ENCODE assay signal across 9 cellular contexts in the genomic region with DNA sequence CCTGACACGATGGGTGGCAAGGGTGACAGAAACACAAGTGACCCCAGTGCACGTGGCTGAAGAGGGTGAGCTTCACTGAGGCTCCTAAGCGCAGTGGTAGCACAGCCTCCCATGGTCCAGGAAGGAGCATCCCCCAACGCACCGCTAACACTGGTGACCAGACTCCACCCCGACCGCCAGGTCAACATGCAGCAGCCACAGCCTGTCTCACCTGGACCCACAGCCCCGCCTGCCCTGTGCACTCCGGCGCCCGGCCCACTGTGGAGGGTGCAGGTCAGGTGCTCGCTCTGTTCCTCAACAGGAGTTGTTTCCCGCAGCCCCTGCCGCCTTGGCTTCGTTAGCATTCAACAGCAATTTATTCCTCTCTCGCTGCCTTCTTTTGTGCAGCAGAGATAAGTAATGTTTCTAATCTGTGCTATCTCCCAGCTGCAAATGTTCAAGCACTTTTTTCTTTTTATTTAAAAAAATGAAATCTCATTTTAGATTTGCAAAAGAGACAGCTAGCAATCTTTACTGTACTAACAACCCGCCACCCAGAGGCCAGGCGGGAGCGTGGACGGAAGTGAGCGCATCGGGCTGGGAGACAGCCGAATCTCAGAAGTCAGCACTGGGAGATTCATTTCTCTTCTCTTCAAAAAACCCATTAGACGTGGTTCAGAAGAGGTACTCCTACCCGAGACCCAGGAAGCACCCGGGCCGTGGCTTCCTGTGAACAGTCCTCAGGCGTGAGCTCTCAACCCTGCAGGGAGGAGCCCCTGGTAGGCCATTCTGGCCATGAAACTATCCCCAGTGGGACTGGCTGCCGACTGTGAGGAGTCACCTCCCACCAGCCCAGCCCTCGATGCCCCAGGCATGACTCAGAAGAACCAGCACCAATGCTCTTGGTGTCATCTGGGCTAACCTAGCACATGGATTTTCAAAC.
A peak's percentile ranks its signal among the peaks of the same experiment; 100 is the strongest.
DNase-seq lines count a peak whose midpoint lies in the region; ATAC-seq, FAIRE-seq and TF ChIP-seq lines count a peak whose summit lies in the region.
"Had no signal": no experiment of that assay in that cellular context is flagged by ENCODE, and none has a peak within 500 bp of the region (broad histone marks: within the 10 kb centered on the region; RNA-seq: fewer than 3 reads in every experiment).

No MANE protein-coding gene starts in this region.

- DNase-seq in T-helper 2 cell treated with Interferon-gamma antibody and Interleukin-4, amounts not matched to agents 5 μg/mL and 100 μg/mL, for 36 hours (ENCODE audit: low spot score) = no peak
- DNase-seq in T-helper 2 cell = no peak
- no peak for DNase-seq in RWPE1 (ENCODE audit: low spot score)
- DNase-seq in astrocyte (ENCODE audit: low read depth) = no peak
- no peak for DNase-seq in chondrocyte (ENCODE audit: low spot score)
- DNase-seq in GM19240 (ENCODE audit: insufficient read length, low spot score) = no peak
- DNase-seq in G401 (ENCODE audit: low spot score) = no peak

- no peak overlapping the region for H3K9ac ChIP-seq in astrocyte (ENCODE audit: low read length)

- no peaks in the 10 kb centered on the region for H3K27me3 Mint-ChIP-seq in T-helper 2 cell treated with Interferon-gamma antibody and Interleukin-4, amounts not matched to agents 5 μg/mL and 100 μg/mL, for 36 hours (ENCODE audit: low read depth)
- H3K27me3 Mint-ChIP-seq in astrocyte (ENCODE audit: low read depth, unreplicated experiment) (no peaks in the 10 kb centered on the region), chondrocyte (ENCODE audit: low read depth) (no peaks in the 10 kb centered on the region)
- no peaks in the 10 kb centered on the region for H3K27me3 Mint-ChIP-seq in stimulated activated memory B cell treated with anti-CD40 and anti-IgM and Interleukin-4, amounts not matched to agents 10 μg/mL and 1 μg/mL and 100 μg/mL, for 72 hours

- H3K4me3 Mint-ChIP-seq in T-helper 2 cell treated with Interferon-gamma antibody and Interleukin-4, amounts not matched to agents 5 μg/mL and 100 μg/mL, for 36 hours = no peak overlapping the region
- no peak overlapping the region for H3K4me3 Mint-ChIP-seq in astrocyte (ENCODE audit: unreplicated experiment)
- peak overlapping the region; percentile 52 for H3K4me3 Mint-ChIP-seq in stimulated activated memory B cell treated with anti-CD40 and anti-IgM and Interleukin-4, amounts not matched to agents 10 μg/mL and 1 μg/mL and 100 μg/mL, for 72 hours
- no peak overlapping the region for H3K4me3 Mint-ChIP-seq in chondrocyte (ENCODE audit: unreplicated experiment)

- H3K9me3 ChIP-seq in astrocyte (ENCODE audit: insufficient read depth, low read depth, low read length) = no peaks in the 10 kb centered on the region
- H3K9me3 ChIP-seq: A549 had no signal

- no peaks in the 10 kb centered on the region for H3K36me3 ChIP-seq in astrocyte (ENCODE audit: insufficient read depth, low read length)

- H2AFZ ChIP-seq in astrocyte (ENCODE audit: low read depth, low read length) = no peak overlapping the region

- H3K27ac ChIP-seq in RWPE1 (0 out of 2 replicates have a peak overlapping the region, but pooled peaks have one; percentile 4), astrocyte (ENCODE audit: low read depth, low read length) (no peak overlapping the region)
- H3K27ac ChIP-seq: A549 had no signal

- H4K20me1 ChIP-seq in astrocyte (ENCODE audit: insufficient read depth, low read length) = peaks cover 30% of the 10 kb centered on the region

- peaks cover 14% of the 10 kb centered on the region for H3K79me2 ChIP-seq in astrocyte (ENCODE audit: insufficient read depth, low read length)

- H3K27me3 ChIP-seq in astrocyte (ENCODE audit: insufficient read depth, low read length) = no peaks in the 10 kb centered on the region

- in situ Hi-C loops in G401 (cut with HindIII; ENCODE audit: low sequenced_read_pairs) = no loop called here

- H3K4me1 ChIP-seq in astrocyte (ENCODE audit: insufficient read depth, low read length) = peaks cover 16% of the 10 kb centered on the region

- no peak for FAIRE-seq in astrocyte (lab: Jason Lieb, UNC)
- FAIRE-seq: A549 had no signal

- H3K4me2 ChIP-seq in astrocyte (ENCODE audit: low read length) = peak overlapping the region; percentile 22
- H3K4me2 ChIP-seq: A549 had no signal

- ATAC-seq in stimulated activated memory B cell treated with anti-CD40 and anti-IgM and Interleukin-4, amounts not matched to agents 10 μg/mL and 1 μg/mL and 100 μg/mL, for 72 hours = peak; percentile 87
- ATAC-seq: A549 had no signal

- CTCF ChIA-PET in RWPE1 (lab: Yijun Ruan, JAX) = interaction anchor here (0.6 to 0.7 kb wide), 2 partner anchors 104 to 312 kb away, joined by 3 read pairs; no protein-coding TSS in a partner anchor

- TF ChIP-seq CTCF in RWPE1 (conservative IDR thresholded peaks at IDR 0.05; ENCODE audit: low read depth) (no peak), astrocyte (IDR thresholded peaks at IDR 0.05; ENCODE audit: insufficient read depth, low read depth, low read length) (no peak), chondrocyte (IDR thresholded peaks at IDR 0.05) (no peak)

- H3K9me3 Mint-ChIP-seq in T-helper 2 cell treated with Interferon-gamma antibody and Interleukin-4, amounts not matched to agents 5 μg/mL and 100 μg/mL, for 36 hours = no peaks in the 10 kb centered on the region
- no peaks in the 10 kb centered on the region for H3K9me3 Mint-ChIP-seq in astrocyte (ENCODE audit: unreplicated experiment)
- H3K9me3 Mint-ChIP-seq in stimulated activated memory B cell treated with anti-CD40 and anti-IgM and Interleukin-4, amounts not matched to agents 10 μg/mL and 1 μg/mL and 100 μg/mL, for 72 hours = peaks cover 7% of the 10 kb centered on the region
- H3K9me3 Mint-ChIP-seq in chondrocyte (ENCODE audit: low read depth) = no peaks in the 10 kb centered on the region

- no peak overlapping the region for H3K4me3 ChIP-seq in astrocyte (ENCODE audit: insufficient read depth, low read depth, low read length)
- H3K4me3 ChIP-seq: A549 had no signal

- H3K27ac Mint-ChIP-seq in T-helper 2 cell treated with Interferon-gamma antibody and Interleukin-4, amounts not matched to agents 5 μg/mL and 100 μg/mL, for 36 hours = peak overlapping the region; percentile 22
- H3K27ac Mint-ChIP-seq in astrocyte (ENCODE audit: unreplicated experiment) = no peak overlapping the region
- peak overlapping the region; percentile 92 for H3K27ac Mint-ChIP-seq in stimulated activated memory B cell treated with anti-CD40 and anti-IgM and Interleukin-4, amounts not matched to agents 10 μg/mL and 1 μg/mL and 100 μg/mL, for 72 hours
- H3K27ac Mint-ChIP-seq in chondrocyte (ENCODE audit: unreplicated experiment) = no peak overlapping the region

- H3K4me1 Mint-ChIP-seq in T-helper 2 cell treated with Interferon-gamma antibody and Interleukin-4, amounts not matched to agents 5 μg/mL and 100 μg/mL, for 36 hours (ENCODE audit: low read depth) = peaks cover 21% of the 10 kb centered on the region
- peaks cover 15% of the 10 kb centered on the region for H3K4me1 Mint-ChIP-seq in astrocyte (ENCODE audit: low read depth, unreplicated experiment)
- peaks cover 58% of the 10 kb centered on the region for H3K4me1 Mint-ChIP-seq in stimulated activated memory B cell treated with anti-CD40 and anti-IgM and Interleukin-4, amounts not matched to agents 10 μg/mL and 1 μg/mL and 100 μg/mL, for 72 hours
- H3K4me1 Mint-ChIP-seq in chondrocyte (ENCODE audit: low read depth) = peaks cover 17% of the 10 kb centered on the region

- H3K36me3 Mint-ChIP-seq in T-helper 2 cell treated with Interferon-gamma antibody and Interleukin-4, amounts not matched to agents 5 μg/mL and 100 μg/mL, for 36 hours (ENCODE audit: low read depth) = peaks cover 8% of the 10 kb centered on the region
- H3K36me3 Mint-ChIP-seq in astrocyte (ENCODE audit: low read depth, unreplicated experiment) = peaks cover 7% of the 10 kb centered on the region
- peaks cover 22% of the 10 kb centered on the region for H3K36me3 Mint-ChIP-seq in stimulated activated memory B cell treated with anti-CD40 and anti-IgM and Interleukin-4, amounts not matched to agents 10 μg/mL and 1 μg/mL and 100 μg/mL, for 72 hours
- peaks cover 6% of the 10 kb centered on the region for H3K36me3 Mint-ChIP-seq in chondrocyte (ENCODE audit: low read depth)

- POLR2A ChIA-PET in RWPE1 (lab: Yijun Ruan, JAX; ENCODE audit: low non-redundant PET) = no interaction called here

Comparison
In these comparisons a context has a peak if more than half of its experiments do, and no peak if none do; other contexts are left out.
1. H3K27ac Mint-ChIP-seq: peak in T-helper 2 cell treated with Interferon-gamma antibody and Interleukin-4, amounts not matched to agents 5 μg/mL and 100 μg/mL, for 36 hours (single experiment) and stimulated activated memory B cell treated with anti-CD40 and anti-IgM and Interleukin-4, amounts not matched to agents 10 μg/mL and 1 μg/mL and 100 μg/mL, for 72 hours (single experiment); none in astrocyte (single experiment) and chondrocyte (single experiment).